In the genomic region with DNA sequence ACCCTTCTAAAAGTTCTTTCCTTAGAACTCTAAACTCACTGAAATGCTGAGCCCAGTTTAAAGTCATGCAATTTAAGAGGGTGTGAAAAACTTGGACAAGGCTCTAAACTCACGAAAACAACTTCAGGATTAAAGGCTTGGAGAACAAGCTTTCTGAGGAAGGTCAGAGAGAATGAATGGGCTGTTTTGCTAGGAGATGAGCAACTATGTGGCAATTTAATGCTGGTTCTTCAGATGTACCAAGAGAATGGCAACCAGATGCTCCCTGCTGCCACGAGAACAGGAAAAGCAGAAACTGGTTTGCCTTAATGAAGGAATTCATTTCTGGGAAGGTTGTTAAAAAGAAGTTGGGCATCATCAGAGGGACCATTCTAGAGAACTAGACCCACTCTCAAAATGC, we compare ENCODE assay signal across 21 cellular contexts.
A peak's percentile ranks its signal among the peaks of the same experiment; 100 is the strongest.
DNase-seq lines count a peak whose midpoint lies in the region; ATAC-seq, FAIRE-seq and TF ChIP-seq lines count a peak whose summit lies in the region.
"Had no signal": no experiment of that assay in that cellular context is flagged by ENCODE, and none has a peak within 500 bp of the region (broad histone marks: within the 10 kb centered on the region; RNA-seq: fewer than 3 reads in every experiment).

No MANE protein-coding gene starts in this region.

- H3K36me3 Mint-ChIP-seq in GM23338 (ENCODE audit: low read depth), result no peaks in the 10 kb centered on the region
- H3K36me3 Mint-ChIP-seq: CD4-positive, alpha-beta memory T cell had no signal

- no peaks in the 10 kb centered on the region for H4K20me1 ChIP-seq in GM23338 (replicated peaks; ENCODE audit: insufficient read depth)

- FAIRE-seq in urothelium cell line (lab: Jason Lieb, UNC), result no peak
- FAIRE-seq: A549, frontal cortex, HTR-8/SVneo had no signal

- no peaks in the 10 kb centered on the region for H3K27me3 ChIP-seq in GM23338 (ENCODE audit: insufficient read depth)
- H3K27me3 ChIP-seq: Peyer's patch had no signal

- H3K9me2 ChIP-seq in GM23338 (ENCODE audit: insufficient read depth), result no peaks in the 10 kb centered on the region

- DNase-seq in AG08395 (ENCODE audit: low spot score) (peak; percentile 50), GM23338 (ENCODE audit: low spot score) (no peak), astrocyte of the spinal cord (ENCODE audit: low read depth, low spot score) (peak; percentile 15), iris pigment epithelial cell (ENCODE audit: low read depth) (peak; percentile 33), urothelium cell line (ENCODE audit: low spot score) (no peak), occipital lobe (lab: John Stamatoyannopoulos, UW) (no peak), SW480 (ENCODE audit: low spot score) (no peak), C1 segment of cervical spinal cord (lab: John Stamatoyannopoulos, UW) (no peak)
- DNase-seq: activated CD4-positive, alpha-beta T cell treated with anti-CD3 and anti-CD28 coated beads for 4 hours; activated gamma-delta T cell; CD4-positive, alpha-beta memory T cell; left colon; NCI-H2171; NCI-H774; Peyer's patch; stimulated activated naive CD4-positive, alpha-beta T cell treated with Interleukin-2 at 50 U/mL for 16 hours; transverse colon had no signal

- no peaks in the 10 kb centered on the region; the same call in 2 of the 3 replicates for H3K4me1 Mint-ChIP-seq in GM23338

- no peaks in the 10 kb centered on the region; the same call in 2 of the 3 replicates for H3K9me3 Mint-ChIP-seq in GM23338

- H3K4me3 Mint-ChIP-seq in GM23338, result no peak overlapping the region
- H3K4me3 Mint-ChIP-seq: CD4-positive, alpha-beta memory T cell had no signal

- ATAC-seq in GM23338, result no peak
- ATAC-seq: A549, left colon had no signal

- H3K4me3 ChIP-seq in GM23338, result no peak overlapping the region
- no peak overlapping the region for H3K4me3 ChIP-seq in astrocyte of the spinal cord (ENCODE audit: low read depth, low read length)
- H3K4me3 ChIP-seq: A549, Peyer's patch, transverse colon had no signal

- H3K4me1 ChIP-seq in GM23338 (ENCODE audit: insufficient read depth), result no peaks in the 10 kb centered on the region
- H3K4me1 ChIP-seq: Peyer's patch had no signal

- no peak overlapping the region for H3K27ac ChIP-seq in GM23338 (ENCODE audit: low read depth)
- H3K27ac ChIP-seq: neutrophil, Peyer's patch, transverse colon had no signal

- H3F3A ChIP-seq in GM23338 (replicated peaks; ENCODE audit: low read depth), result no peaks in the 10 kb centered on the region

- in situ Hi-C loops in astrocyte of the spinal cord (cut with HindIII; ENCODE audit: low sequenced_read_pairs), result no loop called here

- H3K36me3 ChIP-seq in GM23338 (ENCODE audit: insufficient read depth), result no peaks in the 10 kb centered on the region
- H3K36me3 ChIP-seq: neutrophil, Peyer's patch, transverse colon had no signal

- H3K79me2 ChIP-seq in GM23338 (replicated peaks; ENCODE audit: insufficient read depth), result no peaks in the 10 kb centered on the region

- no peak overlapping the region for H3K4me2 ChIP-seq in GM23338
- H3K4me2 ChIP-seq: A549 had no signal

- no peak overlapping the region for H3K27ac Mint-ChIP-seq in GM23338
- H3K27ac Mint-ChIP-seq: CD4-positive, alpha-beta memory T cell had no signal

- H3K27me3 Mint-ChIP-seq in GM23338 (ENCODE audit: insufficient read depth, low read depth, poor library complexity), result peaks cover 5% of the 10 kb centered on the region

- no peak for TF ChIP-seq CTCF in GM23338 (conservative IDR thresholded peaks at IDR 0.05; ENCODE audit: low read depth in 2 of 2)
- no peak for TF ChIP-seq CTCF in astrocyte of the spinal cord (IDR thresholded peaks at IDR 0.05; ENCODE audit: low read depth, low read length)

- H2AFZ ChIP-seq in GM23338, result peak overlapping the region; percentile 24; the same call in 1 of the 2 replicates

TF ChIP-seq in GM23338, 12 proteins besides CTCF, POLR2A, EP300 and RAD21 (continues in another document):
- no peak for TF ChIP-seq NANOG (IDR thresholded peaks at IDR 0.05; ENCODE audit: borderline replicate concordance)
- TF ChIP-seq, protein P1, sequence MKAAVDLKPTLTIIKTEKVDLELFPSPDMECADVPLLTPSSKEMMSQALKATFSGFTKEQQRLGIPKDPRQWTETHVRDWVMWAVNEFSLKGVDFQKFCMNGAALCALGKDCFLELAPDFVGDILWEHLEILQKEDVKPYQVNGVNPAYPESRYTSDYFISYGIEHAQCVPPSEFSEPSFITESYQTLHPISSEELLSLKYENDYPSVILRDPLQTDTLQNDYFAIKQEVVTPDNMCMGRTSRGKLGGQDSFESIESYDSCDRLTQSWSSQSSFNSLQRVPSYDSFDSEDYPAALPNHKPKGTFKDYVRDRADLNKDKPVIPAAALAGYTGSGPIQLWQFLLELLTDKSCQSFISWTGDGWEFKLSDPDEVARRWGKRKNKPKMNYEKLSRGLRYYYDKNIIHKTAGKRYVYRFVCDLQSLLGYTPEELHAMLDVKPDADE (IDR thresholded peaks at IDR 0.05), result no peak
- no peak for TF ChIP-seq EZH2phosphoT487 (IDR thresholded peaks at IDR 0.05; ENCODE audit: unreplicated experiment)
- TF ChIP-seq ZNF114 (CRISPR knock-in tag; IDR thresholded peaks at IDR 0.05), result no peak
- TF ChIP-seq EZH2 (IDR thresholded peaks at IDR 0.05; ENCODE audit: low read depth, unreplicated experiment), result no peak
- TF ChIP-seq, protein P2, sequence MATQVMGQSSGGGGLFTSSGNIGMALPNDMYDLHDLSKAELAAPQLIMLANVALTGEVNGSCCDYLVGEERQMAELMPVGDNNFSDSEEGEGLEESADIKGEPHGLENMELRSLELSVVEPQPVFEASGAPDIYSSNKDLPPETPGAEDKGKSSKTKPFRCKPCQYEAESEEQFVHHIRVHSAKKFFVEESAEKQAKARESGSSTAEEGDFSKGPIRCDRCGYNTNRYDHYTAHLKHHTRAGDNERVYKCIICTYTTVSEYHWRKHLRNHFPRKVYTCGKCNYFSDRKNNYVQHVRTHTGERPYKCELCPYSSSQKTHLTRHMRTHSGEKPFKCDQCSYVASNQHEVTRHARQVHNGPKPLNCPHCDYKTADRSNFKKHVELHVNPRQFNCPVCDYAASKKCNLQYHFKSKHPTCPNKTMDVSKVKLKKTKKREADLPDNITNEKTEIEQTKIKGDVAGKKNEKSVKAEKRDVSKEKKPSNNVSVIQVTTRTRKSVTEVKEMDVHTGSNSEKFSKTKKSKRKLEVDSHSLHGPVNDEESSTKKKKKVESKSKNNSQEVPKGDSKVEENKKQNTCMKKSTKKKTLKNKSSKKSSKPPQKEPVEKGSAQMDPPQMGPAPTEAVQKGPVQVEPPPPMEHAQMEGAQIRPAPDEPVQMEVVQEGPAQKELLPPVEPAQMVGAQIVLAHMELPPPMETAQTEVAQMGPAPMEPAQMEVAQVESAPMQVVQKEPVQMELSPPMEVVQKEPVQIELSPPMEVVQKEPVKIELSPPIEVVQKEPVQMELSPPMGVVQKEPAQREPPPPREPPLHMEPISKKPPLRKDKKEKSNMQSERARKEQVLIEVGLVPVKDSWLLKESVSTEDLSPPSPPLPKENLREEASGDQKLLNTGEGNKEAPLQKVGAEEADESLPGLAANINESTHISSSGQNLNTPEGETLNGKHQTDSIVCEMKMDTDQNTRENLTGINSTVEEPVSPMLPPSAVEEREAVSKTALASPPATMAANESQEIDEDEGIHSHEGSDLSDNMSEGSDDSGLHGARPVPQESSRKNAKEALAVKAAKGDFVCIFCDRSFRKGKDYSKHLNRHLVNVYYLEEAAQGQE (IDR thresholded peaks at IDR 0.05; ENCODE audit: unreplicated experiment), result no peak

Comparison
In these comparisons a context has a peak if more than half of its experiments do, and no peak if none do; other contexts are left out.
1. DNase-seq: peak in AG08395 (single experiment), astrocyte of the spinal cord (single experiment) and iris pigment epithelial cell (single experiment); none in GM23338 (single experiment), urothelium cell line (single experiment), occipital lobe (single experiment), SW480 (single experiment) and C1 segment of cervical spinal cord (0 of 14).